Comparison of ENCODE assay signal across 1 cellular context in genomic region chr6:159931112-159931511, GRCh38.
TF ChIP-seq lines count a peak whose summit lies in the region.

No MANE protein-coding gene starts in this region.

TF ChIP-seq in WTC11, 78 proteins besides CTCF, POLR2A, EP300 and RAD21 (continued from another document):
- TF ChIP-seq PREB (CRISPR knock-in tag; IDR thresholded peaks at IDR 0.05; ENCODE audit: borderline replicate concordance) (no peak), ZNF281 (CRISPR knock-in tag; IDR thresholded peaks at IDR 0.05) (no peak), MXD4 (CRISPR knock-in tag; IDR thresholded peaks at IDR 0.05; ENCODE audit: borderline replicate concordance) (no peak), IRF1 (CRISPR knock-in tag; IDR thresholded peaks at IDR 0.05) (no peak), MAX (CRISPR knock-in tag; IDR thresholded peaks at IDR 0.05) (no peak), NFATC4 (CRISPR knock-in tag; IDR thresholded peaks at IDR 0.05) (no peak), JAZF1 (CRISPR knock-in tag; IDR thresholded peaks at IDR 0.05) (no peak), AFF4 (CRISPR knock-in tag; IDR thresholded peaks at IDR 0.05; ENCODE audit: borderline replicate concordance) (no peak), CDX4 (CRISPR knock-in tag; IDR thresholded peaks at IDR 0.05; ENCODE audit: borderline replicate concordance) (no peak), AR (CRISPR knock-in tag; IDR thresholded peaks at IDR 0.05) (no peak), ZNF121 (CRISPR knock-in tag; IDR thresholded peaks at IDR 0.05) (no peak), OVOL2 (CRISPR knock-in tag; IDR thresholded peaks at IDR 0.05; ENCODE audit: borderline replicate concordance) (no peak)
